In genomic region chr5:107668933-107669542, GRCh38 we compare ENCODE assay signal across 8 cellular contexts. TPM values are rescaled to one million over a fixed set of nuclear protein-coding genes. Genes with fewer than 3 reads are reported as not detected.
DNase-seq lines count a peak whose midpoint lies in the region; ATAC-seq lines count a peak whose summit lies in the region.

No MANE protein-coding gene starts in this region.

- H3K27me3 ChIP-seq in muscle layer of colon (ENCODE audit: control insufficient read depth in 1 of 2, insufficient read depth in 2 of 2, low read length in 2 of 2) = peaks cover 0 to 17% of the 10 kb centered on the region in 2 donors

- H3K9ac ChIP-seq in muscle layer of colon (ENCODE audit: low read length) = no peak overlapping the region

- ATAC-seq in effector memory CD8-positive, alpha-beta T cell (replicated peaks) = no peak
- ATAC-seq in GM18502 (IDR thresholded peaks at IDR 0.05; ENCODE audit: poor library complexity, unreplicated experiment) (no peak), GM18517 (IDR thresholded peaks at IDR 0.05; ENCODE audit: unreplicated experiment) (no peak)

- H3K4me1 Mint-ChIP-seq in effector memory CD8-positive, alpha-beta T cell (ENCODE audit: low read depth in 2 of 2) = peaks cover 28 to 30% of the 10 kb centered on the region in 2 donors

- peaks cover 15% of the 10 kb centered on the region for H3K36me3 Mint-ChIP-seq in effector memory CD8-positive, alpha-beta T cell (ENCODE audit: insufficient read depth)

- peak; percentile 19 for DNase-seq in 8988T
- peak; percentile 25 for DNase-seq in HuH-7.5 (ENCODE audit: low spot score)
- DNase-seq in effector memory CD8-positive, alpha-beta T cell = no peak
- DNase-seq in cerebellum (ENCODE audit: low spot score) = no peak
- no peak for DNase-seq in DMS114 treated with DMSO at 0.1 percent for 48 hours (lab: John Stamatoyannopoulos, UW; ENCODE audit: unreplicated experiment)

- H3K4me3 ChIP-seq in muscle layer of colon (ENCODE audit: low read depth in 1 of 2, low read length in 2 of 2) = peak overlapping the region; percentile 79 to 88

- peak overlapping the region; percentile 77 to 78 for H3K4me3 Mint-ChIP-seq in effector memory CD8-positive, alpha-beta T cell

- peaks cover 38 to 62% of the 10 kb centered on the region in 2 donors for H3K27me3 Mint-ChIP-seq in effector memory CD8-positive, alpha-beta T cell

- no peaks in the 10 kb centered on the region for H3K9me3 Mint-ChIP-seq in effector memory CD8-positive, alpha-beta T cell

- peaks cover 4% of the 10 kb centered on the region for H3K4me1 ChIP-seq in muscle layer of colon (ENCODE audit: insufficient read depth, low read length)

- H3K36me3 ChIP-seq in muscle layer of colon (ENCODE audit: insufficient read depth, low read length) = no peaks in the 10 kb centered on the region

- peak overlapping the region; percentile 56 for H3K27ac ChIP-seq in muscle layer of colon (ENCODE audit: low read depth, low read length)

- no peak overlapping the region for H3K27ac Mint-ChIP-seq in effector memory CD8-positive, alpha-beta T cell

- H3K9me3 ChIP-seq in muscle layer of colon (ENCODE audit: low read length) = no peaks in the 10 kb centered on the region

RNA-seq across cellular contexts. Expression of gene EFNA5, which starts 1.7 kb away (rescaled TPM):
- 22.9 TPM for total RNA-seq in cerebellum

Comparison
In these comparisons a context has a peak if more than half of its experiments do, and no peak if none do; other contexts are left out.
1. DNase-seq: peak in 8988T (single experiment) and HuH-7.5 (single experiment); none in effector memory CD8-positive, alpha-beta T cell (0 of 3), cerebellum (single experiment) and DMS114 treated with DMSO at 0.1 percent for 48 hours (single experiment).